ENCODE assay signal across 18 cellular contexts in genomic region chr3:51676102-51676640, GRCh38. TPM values are rescaled to one million over a fixed set of nuclear protein-coding genes. Genes with fewer than 3 reads are reported as not detected.
DNase-seq lines count a peak whose midpoint lies in the region; ATAC-seq and TF ChIP-seq lines count a peak whose summit lies in the region.
"Had no signal": no experiment of that assay in that cellular context is flagged by ENCODE, and none has a peak within 500 bp of the region (broad histone marks: within the 10 kb centered on the region; RNA-seq: fewer than 3 reads in every experiment).

No MANE protein-coding gene starts in this region.

- H3K27me3 Mint-ChIP-seq in activated naive CD4-positive, alpha-beta T cell treated with anti-CD3 and anti-CD28 coated beads for 36 hours (ENCODE audit: low read depth), result no peaks in the 10 kb centered on the region
- no peaks in the 10 kb centered on the region for H3K27me3 Mint-ChIP-seq in activated CD4-positive, alpha-beta memory T cell treated with anti-CD3 and anti-CD28 coated beads for 36 hours
- no peaks in the 10 kb centered on the region for H3K27me3 Mint-ChIP-seq in effector memory CD8-positive, alpha-beta T cell
- H3K27me3 Mint-ChIP-seq in type B pancreatic cell (no peaks in the 10 kb centered on the region), Calu3 (ENCODE audit: unreplicated experiment) (no peaks in the 10 kb centered on the region)

- no TSS peak for BruUV-seq in Calu3 (replicated peaks; lab: Mats Ljungman, UMichigan)

- ATAC-seq in effector memory CD8-positive, alpha-beta T cell (replicated peaks), result no peak
- ATAC-seq in HG03457 (IDR thresholded peaks at IDR 0.05; ENCODE audit: unreplicated experiment) (no peak), HG03025 (IDR thresholded peaks at IDR 0.05; ENCODE audit: low FRiP score, unreplicated experiment) (no peak)
- ATAC-seq: Right ventricle myocardium inferior had no signal

- H3K36me3 Mint-ChIP-seq in activated naive CD4-positive, alpha-beta T cell treated with anti-CD3 and anti-CD28 coated beads for 36 hours (ENCODE audit: low read depth), result peaks cover 16% of the 10 kb centered on the region
- peaks cover 14% of the 10 kb centered on the region for H3K36me3 Mint-ChIP-seq in activated CD4-positive, alpha-beta memory T cell treated with anti-CD3 and anti-CD28 coated beads for 36 hours
- H3K36me3 Mint-ChIP-seq in effector memory CD8-positive, alpha-beta T cell (ENCODE audit: insufficient read depth), result peaks cover 23% of the 10 kb centered on the region
- H3K36me3 Mint-ChIP-seq in type B pancreatic cell, result no peaks in the 10 kb centered on the region
- peaks cover 10% of the 10 kb centered on the region for H3K36me3 Mint-ChIP-seq in Calu3 (ENCODE audit: insufficient read depth, unreplicated experiment)

- no peak for DNase-seq in activated naive CD4-positive, alpha-beta T cell treated with anti-CD3 and anti-CD28 coated beads for 36 hours
- no peak for DNase-seq in activated naive CD4-positive, alpha-beta T cell treated with anti-CD3 and anti-CD28 coated beads, Interleukin-2, amount 50 U/mL, for 16 hours
- no peak for DNase-seq in activated CD4-positive, alpha-beta memory T cell treated with anti-CD3 and anti-CD28 coated beads for 36 hours
- DNase-seq in effector memory CD8-positive, alpha-beta T cell, result no peak
- DNase-seq in type B pancreatic cell (ENCODE audit: extremely low spot score, unreplicated experiment) (no peak), Calu3 (no peak)
- DNase-seq: HCEC 1CT; NCI-H1417 treated with DMSO at 0.1 percent for 48 hours; NCI-H2171; NCI-H526; stimulated activated CD4-positive, alpha-beta T cell treated with anti-CD3 and anti-CD28 coated beads, Interleukin-2, amount 100 ng/mL, for 48 hours had no signal

- TF ChIP-seq CTCF in type B pancreatic cell (conservative IDR thresholded peaks at IDR 0.05), result no peak
- no peak for TF ChIP-seq CTCF in Calu3 (IDR thresholded peaks at IDR 0.05; ENCODE audit: unreplicated experiment)

- peak overlapping the region; percentile 85 for H3K27ac Mint-ChIP-seq in activated naive CD4-positive, alpha-beta T cell treated with anti-CD3 and anti-CD28 coated beads for 36 hours
- peak overlapping the region; percentile 89 for H3K27ac Mint-ChIP-seq in activated CD4-positive, alpha-beta memory T cell treated with anti-CD3 and anti-CD28 coated beads for 36 hours
- H3K27ac Mint-ChIP-seq in effector memory CD8-positive, alpha-beta T cell, result peak overlapping the region; percentile 78 to 89
- H3K27ac Mint-ChIP-seq in type B pancreatic cell (peak overlapping the region; percentile 29), Calu3 (ENCODE audit: unreplicated experiment) (no peak overlapping the region)

- H3K9me3 Mint-ChIP-seq in activated naive CD4-positive, alpha-beta T cell treated with anti-CD3 and anti-CD28 coated beads for 36 hours, result no peaks in the 10 kb centered on the region
- H3K9me3 Mint-ChIP-seq in activated CD4-positive, alpha-beta memory T cell treated with anti-CD3 and anti-CD28 coated beads for 36 hours, result no peaks in the 10 kb centered on the region
- H3K9me3 Mint-ChIP-seq in effector memory CD8-positive, alpha-beta T cell, result no peaks in the 10 kb centered on the region
- H3K9me3 Mint-ChIP-seq in type B pancreatic cell (no peaks in the 10 kb centered on the region), Calu3 (ENCODE audit: low read depth, unreplicated experiment) (no peaks in the 10 kb centered on the region)

- H3K4me3 Mint-ChIP-seq in activated naive CD4-positive, alpha-beta T cell treated with anti-CD3 and anti-CD28 coated beads for 36 hours, result no peak overlapping the region
- no peak overlapping the region for H3K4me3 Mint-ChIP-seq in activated CD4-positive, alpha-beta memory T cell treated with anti-CD3 and anti-CD28 coated beads for 36 hours
- H3K4me3 Mint-ChIP-seq in effector memory CD8-positive, alpha-beta T cell, result peak overlapping the region; percentile 49 to 56
- no peak overlapping the region for H3K4me3 Mint-ChIP-seq in type B pancreatic cell
- H3K4me3 Mint-ChIP-seq in Calu3 (ENCODE audit: low read depth, unreplicated experiment), result no peak overlapping the region

- POLR2A ChIA-PET in activated CD4-positive, alpha-beta memory T cell treated with anti-CD3 and anti-CD28 coated beads for 36 hours (lab: Charles Lee), result interaction anchor here (2.1 kb wide), 1 partner anchor 177 kb away, joined by 8 read pairs; the partner anchor contains the start of gene DCAF1

- intact Hi-C loops in activated naive CD4-positive, alpha-beta T cell treated with anti-CD3 and anti-CD28 coated beads for 36 hours (cut with micrococcal nuclease), result no loop called here
- intact Hi-C loops in activated CD4-positive, alpha-beta memory T cell treated with anti-CD3 and anti-CD28 coated beads for 36 hours (cut with micrococcal nuclease), result loop anchor here (10.0 kb wide), 2 partner anchors 269 to 299 kb away; partner anchors contain the start of genes ABHD14A, ABHD14B, PARP3 and RRP9
- intact Hi-C loops in Calu3 (cut with micrococcal nuclease; ENCODE audit: unreplicated experiment), result no loop called here

- H3K4me1 Mint-ChIP-seq in activated naive CD4-positive, alpha-beta T cell treated with anti-CD3 and anti-CD28 coated beads for 36 hours (ENCODE audit: low read depth), result peaks cover 80% of the 10 kb centered on the region
- peaks cover 81% of the 10 kb centered on the region for H3K4me1 Mint-ChIP-seq in activated CD4-positive, alpha-beta memory T cell treated with anti-CD3 and anti-CD28 coated beads for 36 hours (ENCODE audit: low read depth)
- peaks cover 74 to 83% of the 10 kb centered on the region in 2 donors for H3K4me1 Mint-ChIP-seq in effector memory CD8-positive, alpha-beta T cell (ENCODE audit: low read depth in 2 of 2)
- H3K4me1 Mint-ChIP-seq in type B pancreatic cell (ENCODE audit: unreplicated experiment), result peaks cover 20% of the 10 kb centered on the region
- H3K4me1 Mint-ChIP-seq in Calu3 (ENCODE audit: low read depth, unreplicated experiment), result peaks cover 14% of the 10 kb centered on the region

- CTCF ChIA-PET in activated naive CD4-positive, alpha-beta T cell treated with anti-CD3 and anti-CD28 coated beads for 36 hours (lab: Charles Lee), result interaction anchor here (0.6 to 2.1 kb wide), 4 partner anchors 10 to 629 kb away, joined by 3 to 12 read pairs (median 4); no protein-coding TSS in a partner anchor
- CTCF ChIA-PET in activated CD4-positive, alpha-beta memory T cell treated with anti-CD3 and anti-CD28 coated beads for 36 hours (lab: Charles Lee), result interaction anchor here (12.9 kb wide), 1 partner anchor 175 kb away, joined by 261 read pairs; the partner anchor contains the start of gene DCAF1
- CTCF ChIA-PET in Calu3 (lab: Charles Lee), result interaction anchor here (1.1 to 2.5 kb wide), 2 partner anchors 174 to 175 kb away, joined by 3 to 5 read pairs; no protein-coding TSS in a partner anchor

RNA-seq across cellular contexts. Expression of gene TEX264, which starts 5.1 kb away (rescaled TPM):
- 10 to 100 TPM; 23.7 to 26.6 TPM for total RNA-seq in activated naive CD4-positive, alpha-beta T cell treated with anti-CD3 and anti-CD28 coated beads for 36 hours
- 10 to 100 TPM; 44.9 to 45.2 TPM for total RNA-seq in activated CD4-positive, alpha-beta memory T cell treated with anti-CD3 and anti-CD28 coated beads for 36 hours
- 43.8 and 50.0 TPM in 2 replicates for total RNA-seq in type B pancreatic cell (ENCODE audit: low replicate concordance)
- 37.0 and 44.9 TPM in 2 replicates for total RNA-seq in Calu3 (2022)

RNA-seq across cellular contexts. Expression of gene GRM2, which starts 30.7 kb away (rescaled TPM):
- under 1 TPM in 1 of 2 experiments, not detected in 1; 0.07 TPM for total RNA-seq in activated naive CD4-positive, alpha-beta T cell treated with anti-CD3 and anti-CD28 coated beads for 36 hours
- under 1 TPM; 0.22 to 0.29 TPM for total RNA-seq in activated CD4-positive, alpha-beta memory T cell treated with anti-CD3 and anti-CD28 coated beads for 36 hours
- total RNA-seq in type B pancreatic cell (ENCODE audit: low replicate concordance) (0.29 and 0.58 TPM in 2 replicates), Calu3 (2022) (0.57 and 0.81 TPM in 2 replicates)
- total RNA-seq: epithelial cell of proximal tubule, kidney epithelial cell, M059J, vagina had no signal

Comparison
In these comparisons a context has a peak if more than half of its experiments do, and no peak if none do; other contexts are left out.
1. H3K4me3 Mint-ChIP-seq: peak in effector memory CD8-positive, alpha-beta T cell (2 of 2); none in activated naive CD4-positive, alpha-beta T cell treated with anti-CD3 and anti-CD28 coated beads for 36 hours (single experiment), activated CD4-positive, alpha-beta memory T cell treated with anti-CD3 and anti-CD28 coated beads for 36 hours (single experiment), type B pancreatic cell (single experiment) and Calu3 (single experiment).